Comparison of ENCODE assay signal across 1 cellular context in the genomic region with DNA sequence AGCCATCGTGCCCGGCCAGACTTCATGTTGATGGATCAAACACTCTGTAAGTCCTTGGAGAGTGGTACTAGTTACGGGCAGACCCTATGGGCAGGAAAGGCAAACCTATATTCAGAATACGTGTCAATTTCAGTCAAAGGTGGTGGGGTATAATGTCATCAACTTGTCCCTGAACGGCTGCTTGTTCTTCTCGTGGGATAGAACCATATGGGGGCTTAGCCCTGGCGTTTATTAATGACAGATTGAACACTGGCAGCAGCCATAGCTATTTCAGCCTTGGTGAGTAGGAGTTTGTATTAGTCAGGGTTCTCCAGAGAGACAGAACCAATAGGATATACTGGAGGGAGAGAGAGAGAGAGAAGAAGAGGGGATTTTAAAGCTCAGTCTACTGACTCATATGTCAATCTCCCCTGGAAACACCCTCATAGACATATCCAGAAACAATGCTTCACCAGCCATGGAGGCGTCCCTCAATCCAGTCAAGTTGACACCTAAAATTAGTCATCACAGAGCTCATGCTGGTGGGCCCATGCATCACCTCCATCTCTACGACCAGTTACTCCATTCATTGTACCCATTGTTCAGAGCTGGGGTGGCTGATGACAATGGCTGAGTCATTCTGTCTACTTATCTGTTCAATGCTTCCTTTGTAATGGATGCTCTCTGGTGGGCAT.
A peak's percentile ranks its signal among the peaks of the same experiment; 100 is the strongest.
TF ChIP-seq lines count a peak whose summit lies in the region.

No MANE protein-coding gene starts in this region.

TF ChIP-seq in K562, 482 proteins besides CTCF, POLR2A, EP300 and RAD21 (continued from another document):
- TF ChIP-seq, protein P1, sequence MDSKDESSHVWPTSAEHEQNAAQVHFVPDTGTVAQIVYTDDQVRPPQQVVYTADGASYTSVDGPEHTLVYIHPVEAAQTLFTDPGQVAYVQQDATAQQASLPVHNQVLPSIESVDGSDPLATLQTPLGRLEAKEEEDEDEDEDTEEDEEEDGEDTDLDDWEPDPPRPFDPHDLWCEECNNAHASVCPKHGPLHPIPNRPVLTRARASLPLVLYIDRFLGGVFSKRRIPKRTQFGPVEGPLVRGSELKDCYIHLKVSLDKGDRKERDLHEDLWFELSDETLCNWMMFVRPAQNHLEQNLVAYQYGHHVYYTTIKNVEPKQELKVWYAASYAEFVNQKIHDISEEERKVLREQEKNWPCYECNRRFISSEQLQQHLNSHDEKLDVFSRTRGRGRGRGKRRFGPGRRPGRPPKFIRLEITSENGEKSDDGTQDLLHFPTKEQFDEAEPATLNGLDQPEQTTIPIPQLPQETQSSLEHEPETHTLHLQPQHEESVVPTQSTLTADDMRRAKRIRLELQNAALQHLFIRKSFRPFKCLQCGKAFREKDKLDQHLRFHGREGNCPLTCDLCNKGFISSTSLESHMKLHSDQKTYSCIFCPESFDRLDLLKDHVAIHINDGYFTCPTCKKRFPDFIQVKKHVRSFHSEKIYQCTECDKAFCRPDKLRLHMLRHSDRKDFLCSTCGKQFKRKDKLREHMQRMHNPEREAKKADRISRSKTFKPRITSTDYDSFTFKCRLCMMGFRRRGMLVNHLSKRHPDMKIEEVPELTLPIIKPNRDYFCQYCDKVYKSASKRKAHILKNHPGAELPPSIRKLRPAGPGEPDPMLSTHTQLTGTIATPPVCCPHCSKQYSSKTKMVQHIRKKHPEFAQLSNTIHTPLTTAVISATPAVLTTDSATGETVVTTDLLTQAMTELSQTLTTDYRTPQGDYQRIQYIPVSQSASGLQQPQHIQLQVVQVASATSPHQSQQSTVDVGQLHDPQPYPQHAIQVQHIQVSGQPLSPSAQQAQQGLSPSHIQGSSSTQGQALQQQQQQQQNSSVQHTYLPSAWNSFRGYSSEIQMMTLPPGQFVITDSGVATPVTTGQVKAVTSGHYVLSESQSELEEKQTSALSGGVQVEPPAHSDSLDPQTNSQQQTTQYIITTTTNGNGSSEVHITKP (IDR thresholded peaks at IDR 0.05; ENCODE audit: partially characterized antibody), result peak; percentile 59
- no peak for TF ChIP-seq SMAD1 (IDR thresholded peaks at IDR 0.05; ENCODE audit: low read depth, low read length, partially characterized antibody)
- TF ChIP-seq EP400 (IDR thresholded peaks at IDR 0.05), result no peak
- peak; percentile 68 for TF ChIP-seq FOSL1 (tag; conservative IDR thresholded peaks at IDR 0.05)
- no peak for TF ChIP-seq ZNF224 (CRISPR knock-in tag; IDR thresholded peaks at IDR 0.05)
- TF ChIP-seq, protein P2, sequence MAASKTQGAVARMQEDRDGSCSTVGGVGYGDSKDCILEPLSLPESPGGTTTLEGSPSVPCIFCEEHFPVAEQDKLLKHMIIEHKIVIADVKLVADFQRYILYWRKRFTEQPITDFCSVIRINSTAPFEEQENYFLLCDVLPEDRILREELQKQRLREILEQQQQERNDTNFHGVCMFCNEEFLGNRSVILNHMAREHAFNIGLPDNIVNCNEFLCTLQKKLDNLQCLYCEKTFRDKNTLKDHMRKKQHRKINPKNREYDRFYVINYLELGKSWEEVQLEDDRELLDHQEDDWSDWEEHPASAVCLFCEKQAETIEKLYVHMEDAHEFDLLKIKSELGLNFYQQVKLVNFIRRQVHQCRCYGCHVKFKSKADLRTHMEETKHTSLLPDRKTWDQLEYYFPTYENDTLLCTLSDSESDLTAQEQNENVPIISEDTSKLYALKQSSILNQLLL (CRISPR knock-in tag; IDR thresholded peaks at IDR 0.05; ENCODE audit: borderline replicate concordance), result no peak
- TF ChIP-seq, protein P3, sequence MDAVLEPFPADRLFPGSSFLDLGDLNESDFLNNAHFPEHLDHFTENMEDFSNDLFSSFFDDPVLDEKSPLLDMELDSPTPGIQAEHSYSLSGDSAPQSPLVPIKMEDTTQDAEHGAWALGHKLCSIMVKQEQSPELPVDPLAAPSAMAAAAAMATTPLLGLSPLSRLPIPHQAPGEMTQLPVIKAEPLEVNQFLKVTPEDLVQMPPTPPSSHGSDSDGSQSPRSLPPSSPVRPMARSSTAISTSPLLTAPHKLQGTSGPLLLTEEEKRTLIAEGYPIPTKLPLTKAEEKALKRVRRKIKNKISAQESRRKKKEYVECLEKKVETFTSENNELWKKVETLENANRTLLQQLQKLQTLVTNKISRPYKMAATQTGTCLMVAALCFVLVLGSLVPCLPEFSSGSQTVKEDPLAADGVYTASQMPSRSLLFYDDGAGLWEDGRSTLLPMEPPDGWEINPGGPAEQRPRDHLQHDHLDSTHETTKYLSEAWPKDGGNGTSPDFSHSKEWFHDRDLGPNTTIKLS (IDR thresholded peaks at IDR 0.05; ENCODE audit: borderline replicate concordance, low read depth), result no peak
- no peak for TF ChIP-seq HDAC3 (IDR thresholded peaks at IDR 0.05; ENCODE audit: borderline replicate concordance, partially characterized antibody)
- TF ChIP-seq GABPA (tag; conservative IDR thresholded peaks at IDR 0.05; ENCODE audit: low read depth), result no peak
- no peak for TF ChIP-seq NELFE (IDR thresholded peaks at IDR 0.05; ENCODE audit: insufficient read depth, insufficient read length)
- peak; percentile 76; the same call in 1 of the 2 replicates for TF ChIP-seq NFE2 (IDR thresholded peaks at IDR 0.05; ENCODE audit: low read depth)
- peak; percentile 43; the same call in 1 of the 2 replicates for TF ChIP-seq C11orf30 (IDR thresholded peaks at IDR 0.05; ENCODE audit: low read depth)
- TF ChIP-seq ZNF77 (CRISPR knock-in tag; IDR thresholded peaks at IDR 0.05), result no peak
- TF ChIP-seq, protein P4, sequence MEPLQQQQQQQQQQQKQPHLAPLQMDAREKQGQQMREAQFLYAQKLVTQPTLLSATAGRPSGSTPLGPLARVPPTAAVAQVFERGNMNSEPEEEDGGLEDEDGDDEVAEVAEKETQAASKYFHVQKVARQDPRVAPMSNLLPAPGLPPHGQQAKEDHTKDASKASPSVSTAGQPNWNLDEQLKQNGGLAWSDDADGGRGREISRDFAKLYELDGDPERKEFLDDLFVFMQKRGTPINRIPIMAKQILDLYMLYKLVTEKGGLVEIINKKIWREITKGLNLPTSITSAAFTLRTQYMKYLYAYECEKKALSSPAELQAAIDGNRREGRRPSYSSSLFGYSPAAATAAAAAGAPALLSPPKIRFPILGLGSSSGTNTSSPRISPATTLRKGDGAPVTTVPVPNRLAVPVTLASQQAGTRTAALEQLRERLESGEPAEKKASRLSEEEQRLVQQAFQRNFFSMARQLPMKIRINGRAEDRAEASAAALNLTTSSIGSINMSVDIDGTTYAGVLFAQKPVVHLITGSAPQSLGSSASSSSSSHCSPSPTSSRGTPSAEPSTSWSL (CRISPR knock-in tag; IDR thresholded peaks at IDR 0.05; ENCODE audit: borderline replicate concordance), result no peak
- no peak for TF ChIP-seq SIRT6 (IDR thresholded peaks at IDR 0.05; ENCODE audit: low read depth, low read length)
- no peak for TF ChIP-seq ZNF165 (CRISPR knock-in tag; IDR thresholded peaks at IDR 0.05; ENCODE audit: borderline replicate concordance)
- no peak for TF ChIP-seq ZBED1 (IDR thresholded peaks at IDR 0.05)
- TF ChIP-seq, protein P5, sequence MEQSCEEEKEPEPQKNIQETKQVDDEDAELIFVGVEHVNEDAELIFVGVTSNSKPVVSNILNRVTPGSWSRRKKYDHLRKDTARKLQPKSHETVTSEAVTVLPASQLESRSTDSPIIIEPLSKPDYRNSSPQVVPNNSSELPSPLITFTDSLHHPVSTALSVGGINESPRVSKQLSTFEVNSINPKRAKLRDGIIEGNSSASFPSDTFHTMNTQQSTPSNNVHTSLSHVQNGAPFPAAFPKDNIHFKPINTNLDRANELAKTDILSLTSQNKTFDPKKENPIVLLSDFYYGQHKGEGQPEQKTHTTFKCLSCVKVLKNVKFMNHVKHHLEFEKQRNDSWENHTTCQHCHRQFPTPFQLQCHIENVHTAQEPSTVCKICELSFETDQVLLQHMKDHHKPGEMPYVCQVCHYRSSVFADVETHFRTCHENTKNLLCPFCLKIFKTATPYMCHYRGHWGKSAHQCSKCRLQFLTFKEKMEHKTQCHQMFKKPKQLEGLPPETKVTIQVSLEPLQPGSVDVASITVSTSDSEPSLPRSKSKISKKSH (CRISPR knock-in tag; IDR thresholded peaks at IDR 0.05), result no peak
- no peak for TF ChIP-seq SRSF1 (IDR thresholded peaks at IDR 0.05; ENCODE audit: low read depth, low read length)
- no peak for TF ChIP-seq ZNF445 (CRISPR knock-in tag; IDR thresholded peaks at IDR 0.05; ENCODE audit: low read depth)
- no peak for TF ChIP-seq NFATC3 (IDR thresholded peaks at IDR 0.05)
- no peak for TF ChIP-seq ZNF695 (CRISPR knock-in tag; IDR thresholded peaks at IDR 0.05)
- no peak for TF ChIP-seq RBM14 (IDR thresholded peaks at IDR 0.05; ENCODE audit: borderline replicate concordance, insufficient read depth, low read depth, low read length)
- no peak for TF ChIP-seq RBBP5 (IDR thresholded peaks at IDR 0.05; ENCODE audit: borderline replicate concordance, insufficient read depth, low read length, poor library complexity, severe bottlenecking)
- 0 out of 2 replicates have a peak, but pooled peaks have one; percentile 15 for TF ChIP-seq MAFG (tag; conservative IDR thresholded peaks at IDR 0.05)
- no peak for TF ChIP-seq FOXJ2 (tag; IDR thresholded peaks at IDR 0.05)
- TF ChIP-seq MEF2A (IDR thresholded peaks at IDR 0.05; ENCODE audit: control insufficient read depth, low read depth, low read length), result no peak
- no peak for TF ChIP-seq PRMT5 (CRISPR knock-in tag; IDR thresholded peaks at IDR 0.05)
- TF ChIP-seq HIVEP1 (CRISPR knock-in tag; IDR thresholded peaks at IDR 0.05), result no peak
- no peak for TF ChIP-seq ZNF23 (CRISPR knock-in tag; IDR thresholded peaks at IDR 0.05)
- TF ChIP-seq ZNF668 (CRISPR knock-in tag; IDR thresholded peaks at IDR 0.05), result no peak
